Comparison of ENCODE assay signal across 16 cellular contexts in the genomic region with DNA sequence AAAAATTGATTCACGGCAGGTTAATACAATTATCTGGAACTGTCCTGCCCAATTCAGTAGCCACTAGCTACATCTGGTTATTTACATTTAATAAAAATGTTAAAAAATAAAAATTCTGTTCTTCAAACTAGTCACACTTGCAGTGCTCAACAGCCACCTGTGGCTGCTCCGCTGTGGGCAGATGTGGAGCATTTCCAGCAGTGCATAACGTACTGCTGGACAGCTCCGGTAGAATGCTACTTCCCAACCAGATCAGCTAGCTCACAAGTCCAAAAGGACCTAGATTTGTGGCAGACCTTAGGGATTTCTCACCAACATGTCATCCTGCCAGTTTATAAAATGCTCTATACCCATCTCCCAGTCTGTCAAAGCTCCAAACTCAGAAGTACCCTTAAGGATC. TPM values are rescaled to one million over a fixed set of nuclear protein-coding genes. Genes with fewer than 3 reads are reported as not detected.
A peak's percentile ranks its signal among the peaks of the same experiment; 100 is the strongest.
DNase-seq lines count a peak whose midpoint lies in the region; ATAC-seq and TF ChIP-seq lines count a peak whose summit lies in the region.
"Had no signal": no experiment of that assay in that cellular context is flagged by ENCODE, and none has a peak within 500 bp of the region (broad histone marks: within the 10 kb centered on the region; RNA-seq: fewer than 3 reads in every experiment).

No MANE protein-coding gene starts in this region.

- peak overlapping the region; percentile 16 for H3K4me2 ChIP-seq in OCI-LY3 (ENCODE audit: low read length)

- intact Hi-C loops in natural killer cell (cut with micrococcal nuclease), result no loop called here
- intact Hi-C loops in left ventricle myocardium inferior (cut with micrococcal nuclease), result no loop called here

- H3K9me3 Mint-ChIP-seq in natural killer cell, result no peaks in the 10 kb centered on the region
- no peaks in the 10 kb centered on the region for H3K9me3 Mint-ChIP-seq in natural killer cell treated with Interleukin-12 subunit alpha and Interleukin-12 subunit beta and Interleukin-15 and Interleukin-18, amount 100 ng/mL, for 72 hours
- no peaks in the 10 kb centered on the region for H3K9me3 Mint-ChIP-seq in activated naive CD4-positive, alpha-beta T cell treated with anti-CD3 and anti-CD28 coated beads, Interleukin-2, amount 50 U/mL, for 72 hours

- H3K4me3 ChIP-seq in OCI-LY3 (ENCODE audit: low read length), result no peak overlapping the region
- no peak overlapping the region for H3K4me3 ChIP-seq in choroid plexus epithelial cell (ENCODE audit: low read depth, low read length)
- H3K4me3 ChIP-seq in left ventricle myocardium inferior, result no peak overlapping the region
- H3K4me3 ChIP-seq: K562 had no signal

- H3K9me3 ChIP-seq in OCI-LY3 (ENCODE audit: insufficient read depth, low read length) (no peaks in the 10 kb centered on the region), left ventricle myocardium inferior (replicated peaks) (peaks cover 7% of the 10 kb centered on the region)

- no peak overlapping the region for H2AFZ ChIP-seq in OCI-LY3 (ENCODE audit: low read depth, low read length)

- DNase-seq in natural killer cell (no peak), choroid plexus epithelial cell (ENCODE audit: low read depth) (peak; percentile 10), left ventricle myocardium inferior (no peak)
- DNase-seq in natural killer cell treated with Interleukin-12 subunit alpha and Interleukin-12 subunit beta and Interleukin-15 and Interleukin-18, amount 100 ng/mL, for 72 hours (ENCODE audit: low spot score), result no peak
- no peak for DNase-seq in activated naive CD4-positive, alpha-beta T cell treated with anti-CD3 and anti-CD28 coated beads, Interleukin-2, amount 50 U/mL, for 72 hours (ENCODE audit: low spot score in 2 of 2)
- DNase-seq: C1 segment of cervical spinal cord, DMS53, NCI-H1436, NCI-H2029 treated with DMSO at 0.1 percent for 48 hours, NCI-H2171 treated with DMSO at 0.1 percent for 48 hours, NCI-H748 treated with DMSO at 0.1 percent for 48 hours, PC-3 had no signal

- peaks cover 17% of the 10 kb centered on the region for H3K36me3 Mint-ChIP-seq in natural killer cell
- peaks cover 22% of the 10 kb centered on the region for H3K36me3 Mint-ChIP-seq in natural killer cell treated with Interleukin-12 subunit alpha and Interleukin-12 subunit beta and Interleukin-15 and Interleukin-18, amount 100 ng/mL, for 72 hours
- peaks cover 17 to 31% of the 10 kb centered on the region in 2 donors for H3K36me3 Mint-ChIP-seq in activated naive CD4-positive, alpha-beta T cell treated with anti-CD3 and anti-CD28 coated beads, Interleukin-2, amount 50 U/mL, for 72 hours

- H3K27me3 ChIP-seq in OCI-LY3 (ENCODE audit: low read depth, low read length) (no peaks in the 10 kb centered on the region), left ventricle myocardium inferior (ENCODE audit: low read depth) (no peaks in the 10 kb centered on the region)

- H3K4me1 ChIP-seq in OCI-LY3 (ENCODE audit: low read length) (peaks cover 16% of the 10 kb centered on the region), left ventricle myocardium inferior (peaks cover 8% of the 10 kb centered on the region)

- TF ChIP-seq CTCF in natural killer cell (IDR thresholded peaks at IDR 0.05) (no peak), OCI-LY3 (IDR thresholded peaks at IDR 0.05; ENCODE audit: low read depth, low read length) (no peak), choroid plexus epithelial cell (conservative IDR thresholded peaks at IDR 0.05; ENCODE audit: low read depth, low read length) (no peak), left ventricle myocardium inferior (IDR thresholded peaks at IDR 0.05; ENCODE audit: borderline replicate concordance) (no peak)

- H3K27ac ChIP-seq in OCI-LY3 (ENCODE audit: low read length), result 0 out of 2 replicates have a peak overlapping the region, but pooled peaks have one; percentile 5
- no peak overlapping the region for H3K27ac ChIP-seq in left ventricle myocardium inferior (replicated peaks)

- H3K4me1 Mint-ChIP-seq in natural killer cell, result peaks cover 30 to 40% of the 10 kb centered on the region in 2 donors
- H3K4me1 Mint-ChIP-seq in natural killer cell treated with Interleukin-12 subunit alpha and Interleukin-12 subunit beta and Interleukin-15 and Interleukin-18, amount 100 ng/mL, for 72 hours (ENCODE audit: low read depth in 2 of 2), result peaks cover 5 to 16% of the 10 kb centered on the region in 2 donors

- H3K4me3 Mint-ChIP-seq in natural killer cell, result no peak overlapping the region
- H3K4me3 Mint-ChIP-seq in natural killer cell treated with Interleukin-12 subunit alpha and Interleukin-12 subunit beta and Interleukin-15 and Interleukin-18, amount 100 ng/mL, for 72 hours, result no peak overlapping the region

- H4K20me1 ChIP-seq in OCI-LY3 (ENCODE audit: insufficient read depth, low read length), result peaks cover 41% of the 10 kb centered on the region

- H3K36me3 ChIP-seq in OCI-LY3 (replicated peaks; ENCODE audit: low read depth, low read length), result peaks cover 64% of the 10 kb centered on the region
- H3K36me3 ChIP-seq in left ventricle myocardium inferior, result peaks cover 53% of the 10 kb centered on the region

- peak overlapping the region; percentile 37 to 45 for H3K27ac Mint-ChIP-seq in natural killer cell
- peak overlapping the region in 1 of 2 donors; percentile 16 for H3K27ac Mint-ChIP-seq in natural killer cell treated with Interleukin-12 subunit alpha and Interleukin-12 subunit beta and Interleukin-15 and Interleukin-18, amount 100 ng/mL, for 72 hours
- H3K27ac Mint-ChIP-seq in activated naive CD4-positive, alpha-beta T cell treated with anti-CD3 and anti-CD28 coated beads, Interleukin-2, amount 50 U/mL, for 72 hours, result no peak overlapping the region

- no peaks in the 10 kb centered on the region for H3K27me3 Mint-ChIP-seq in natural killer cell (ENCODE audit: low read depth in 2 of 2)
- H3K27me3 Mint-ChIP-seq in natural killer cell treated with Interleukin-12 subunit alpha and Interleukin-12 subunit beta and Interleukin-15 and Interleukin-18, amount 100 ng/mL, for 72 hours, result no peaks in the 10 kb centered on the region

- H3K79me2 ChIP-seq in OCI-LY3 (ENCODE audit: low read length), result peaks cover 20% of the 10 kb centered on the region

- no peak overlapping the region for H3K9ac ChIP-seq in OCI-LY3 (ENCODE audit: low read length)

- ATAC-seq in natural killer cell (no peak), HG02884 (IDR thresholded peaks at IDR 0.05; ENCODE audit: unreplicated experiment) (no peak), HG03457 (IDR thresholded peaks at IDR 0.05; ENCODE audit: unreplicated experiment) (no peak)
- ATAC-seq in natural killer cell treated with Interleukin-12 subunit alpha and Interleukin-12 subunit beta and Interleukin-15 and Interleukin-18, amount 100 ng/mL, for 72 hours, result no peak
- no peak for ATAC-seq in activated naive CD4-positive, alpha-beta T cell treated with anti-CD3 and anti-CD28 coated beads, Interleukin-2, amount 50 U/mL, for 72 hours
- ATAC-seq: K562, PC-3 had no signal

RNA-seq across cellular contexts. Expression of a gene that starts 42.8 kb away (rescaled TPM):
- total RNA-seq in natural killer cell, result 100 to 1,000 TPM in 1 of 3 donors, 10 to 100 TPM in 2; 85.3 to 109 (median 97.7) TPM
- 10 to 100 TPM; 66.1 to 67.4 TPM for total RNA-seq in natural killer cell treated with Interleukin-12 subunit alpha and Interleukin-12 subunit beta and Interleukin-15 and Interleukin-18, amount 100 ng/mL, for 72 hours
- total RNA-seq in activated naive CD4-positive, alpha-beta T cell treated with anti-CD3 and anti-CD28 coated beads, Interleukin-2, amount 50 U/mL, for 72 hours, result 10 to 100 TPM; 43.1 to 45.0 TPM
- total RNA-seq in left ventricle myocardium inferior, result 23.3 TPM

Comparison
In these comparisons a context has a peak if more than half of its experiments do, and no peak if none do; other contexts are left out.
1. H3K27ac Mint-ChIP-seq: peak in natural killer cell (2 of 2); none in activated naive CD4-positive, alpha-beta T cell treated with anti-CD3 and anti-CD28 coated beads, Interleukin-2, amount 50 U/mL, for 72 hours (0 of 2).